12 cellular contexts compared by ENCODE assay signal in the genomic region with DNA sequence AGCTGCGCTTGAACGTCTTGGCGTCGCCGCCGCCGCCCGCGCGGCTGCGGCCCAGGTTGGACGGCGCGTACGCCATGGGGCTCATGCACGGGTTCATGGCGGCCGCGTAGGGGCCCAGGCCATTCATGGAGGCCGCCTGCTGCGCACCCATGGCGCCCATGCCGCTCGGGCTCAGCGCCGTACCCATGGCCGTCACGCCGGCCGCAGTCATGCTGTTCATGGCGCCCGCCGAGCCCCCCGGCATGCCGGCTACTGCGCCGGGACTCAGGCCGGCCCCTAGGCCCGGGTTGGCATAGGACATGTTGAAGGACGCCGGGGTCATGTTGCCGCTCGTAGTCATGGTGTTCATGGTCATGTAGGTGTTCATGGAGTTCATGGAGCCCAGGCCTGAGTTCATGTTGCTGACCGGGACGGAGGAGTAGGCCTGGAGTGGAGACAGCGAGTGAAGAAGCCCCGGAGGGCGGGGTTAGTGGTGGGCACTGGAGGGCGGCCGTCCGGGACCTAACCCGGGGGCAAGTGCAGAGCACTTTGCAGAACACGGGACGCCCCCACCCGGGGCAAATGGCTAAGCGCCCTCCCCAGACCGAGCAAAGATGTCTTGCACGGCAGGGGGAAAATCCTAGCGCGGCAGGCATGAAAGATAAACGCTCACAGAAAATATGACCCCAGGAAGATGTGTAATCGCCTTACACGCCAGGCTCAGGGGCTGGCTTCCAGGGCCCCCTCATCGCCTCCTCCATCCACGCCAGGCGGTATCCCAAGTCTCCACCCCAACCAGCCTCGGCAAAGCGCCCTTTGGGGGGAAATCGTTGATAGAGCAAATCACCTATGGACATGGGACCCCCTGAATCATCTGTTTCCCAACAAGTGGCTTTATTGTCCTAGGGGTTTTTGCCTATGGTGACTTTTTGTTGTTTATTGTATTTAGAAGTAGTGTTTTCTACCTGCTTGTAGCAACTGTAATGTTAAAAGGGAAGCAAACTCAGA. TPM values are rescaled to one million over a fixed set of nuclear protein-coding genes. Genes with fewer than 3 reads are reported as not detected.
A peak's percentile ranks its signal among the peaks of the same experiment; 100 is the strongest.
DNase-seq lines count a peak whose midpoint lies in the region; ATAC-seq and TF ChIP-seq lines count a peak whose summit lies in the region.
"Had no signal": no experiment of that assay in that cellular context is flagged by ENCODE, and none has a peak within 500 bp of the region (broad histone marks: within the 10 kb centered on the region; RNA-seq: fewer than 3 reads in every experiment).

No MANE protein-coding gene starts in this region.

- H3K4me1 Mint-ChIP-seq in HFFc6 (ENCODE audit: low read depth) = peaks cover 68% of the 10 kb centered on the region
- H3K4me1 Mint-ChIP-seq in activated naive CD8-positive, alpha-beta T cell treated with anti-CD3 and anti-CD28 coated beads, Interleukin-2, amount 50 U/mL, for 24 hours = peaks cover 21% of the 10 kb centered on the region

- TF ChIP-seq CTCF in HFFc6 (IDR thresholded peaks at IDR 0.05) (no peak), mucosa of descending colon (IDR thresholded peaks at IDR 0.05) (no peak)

- intact Hi-C loops in mucosa of descending colon (cut with DNase I, micrococcal nuclease) = loop anchor here in 1 of 2 donors (10.0 kb wide), 1 partner anchor 348 kb away; no protein-coding TSS in a partner anchor

- no peaks in the 10 kb centered on the region for H3K4me1 ChIP-seq in mucosa of descending colon (ENCODE audit: low read depth)

- no peak for ATAC-seq in activated naive CD8-positive, alpha-beta T cell treated with anti-CD3 and anti-CD28 coated beads, Interleukin-2, amount 50 U/mL, for 24 hours
- ATAC-seq in mucosa of descending colon (peak; percentile 4), GM19463 (IDR thresholded peaks at IDR 0.05; ENCODE audit: unreplicated experiment) (no peak)
- ATAC-seq: activated T-cell treated with anti-CD3 and anti-CD28 coated beads, Interleukin-2, amount 50 U/mL, for 72 hours; CD8-positive, alpha-beta T cell had no signal

- H3K27ac Mint-ChIP-seq in HFFc6 = no peak overlapping the region
- H3K27ac Mint-ChIP-seq in activated naive CD8-positive, alpha-beta T cell treated with anti-CD3 and anti-CD28 coated beads, Interleukin-2, amount 50 U/mL, for 24 hours = peak overlapping the region; percentile 72
- H3K27ac Mint-ChIP-seq: activated T-cell treated with anti-CD3 and anti-CD28 coated beads, Interleukin-2, amount 50 U/mL, for 72 hours; CD8-positive, alpha-beta T cell; T-helper 2 cell treated with Interferon-gamma antibody and Interleukin-4, amounts not matched to agents 5 μg/mL and 100 μg/mL, for 36 hours had no signal

- peak; percentile 84 for DNase-seq in COLO668 (lab: John Stamatoyannopoulos, UW; ENCODE audit: unreplicated experiment)
- DNase-seq in HFFc6 = no peak
- no peak for DNase-seq in activated naive CD8-positive, alpha-beta T cell treated with anti-CD3 and anti-CD28 coated beads, Interleukin-2, amount 50 U/mL, for 24 hours
- peak in 1 of 3 donors; percentile 40 for DNase-seq in mucosa of descending colon
- DNase-seq in stimulated activated CD4-positive, alpha-beta T cell treated with anti-CD3 and anti-CD28 coated beads, Interleukin-2, amount 100 ng/mL, for 48 hours = no peak
- DNase-seq in activated effector memory CD4-positive, alpha-beta T cell treated with anti-CD3 and anti-CD28 coated beads, Interleukin-2, amount 50 U/mL, for 16 hours = no peak
- DNase-seq in stimulated activated CD4-positive, alpha-beta T cell treated with anti-CD3 and anti-CD28 coated beads, Interleukin-12 subunit alpha, Interleukin-12 subunit beta, amount 100 ng/mL, for 4 hours = no peak
- DNase-seq: activated T-cell treated with anti-CD3 and anti-CD28 coated beads, Interleukin-2, amount 50 U/mL, for 72 hours; CD8-positive, alpha-beta T cell had no signal

- no peaks in the 10 kb centered on the region for H3K9me3 Mint-ChIP-seq in HFFc6
- peaks cover 29% of the 10 kb centered on the region for H3K9me3 Mint-ChIP-seq in activated naive CD8-positive, alpha-beta T cell treated with anti-CD3 and anti-CD28 coated beads, Interleukin-2, amount 50 U/mL, for 24 hours

- H3K4me3 Mint-ChIP-seq in HFFc6 = peak overlapping the region; percentile 87; the same call in 1 of the 2 replicates
- no peak overlapping the region for H3K4me3 Mint-ChIP-seq in activated naive CD8-positive, alpha-beta T cell treated with anti-CD3 and anti-CD28 coated beads, Interleukin-2, amount 50 U/mL, for 24 hours
- H3K4me3 Mint-ChIP-seq: activated T-cell treated with anti-CD3 and anti-CD28 coated beads, Interleukin-2, amount 50 U/mL, for 72 hours; CD8-positive, alpha-beta T cell; T-helper 2 cell treated with Interferon-gamma antibody and Interleukin-4, amounts not matched to agents 5 μg/mL and 100 μg/mL, for 36 hours had no signal

- peaks cover 31% of the 10 kb centered on the region; the same call in 1 of the 2 replicates for H3K36me3 Mint-ChIP-seq in HFFc6 (ENCODE audit: low read depth)
- H3K36me3 Mint-ChIP-seq in activated naive CD8-positive, alpha-beta T cell treated with anti-CD3 and anti-CD28 coated beads, Interleukin-2, amount 50 U/mL, for 24 hours (ENCODE audit: low read depth) = peaks cover 24% of the 10 kb centered on the region
- H3K36me3 Mint-ChIP-seq: CD8-positive, alpha-beta T cell had no signal

- H3K9me3 ChIP-seq in mucosa of descending colon = no peaks in the 10 kb centered on the region

- H3K27me3 Mint-ChIP-seq in HFFc6 (ENCODE audit: insufficient read depth) = peaks cover 53% of the 10 kb centered on the region
- H3K27me3 Mint-ChIP-seq in activated naive CD8-positive, alpha-beta T cell treated with anti-CD3 and anti-CD28 coated beads, Interleukin-2, amount 50 U/mL, for 24 hours = peaks cover 75% of the 10 kb centered on the region

- H3K4me3 ChIP-seq in mucosa of descending colon = peak overlapping the region; percentile 54

- peaks cover 4% of the 10 kb centered on the region for H3K36me3 ChIP-seq in mucosa of descending colon (ENCODE audit: low read depth)

RNA-seq across cellular contexts. Expression of a gene that starts 2.5 kb away (rescaled TPM):
- total RNA-seq in HFFc6 (2021; fragmentation: NEBNext Ultra II Directional; extraction: Animal tissue kit (Norgen Biotek cat#: 25700)) = 1 to 10 TPM in 4 of 6 experiments, under 1 TPM in 2; 0.36 to 7.3 (median 7.0) TPM
- total RNA-seq in mucosa of descending colon = 10 to 100 TPM; 21.1 to 73.3 (median 64.5) TPM
- total RNA-seq: CD8-positive, alpha-beta T cell had no signal

RNA-seq across cellular contexts. Expression of a gene that starts 2.8 kb away (rescaled TPM):
- 1 to 10 TPM in 1 of 6 experiments, under 1 TPM in 3, not detected in 2; 0.38 to 1.2 (median 0.62) TPM for total RNA-seq in HFFc6 (2021; fragmentation: NEBNext Ultra II Directional; extraction: Animal tissue kit (Norgen Biotek cat#: 25700))
- 1 to 10 TPM; 1.7 to 9.2 (median 4.8) TPM for total RNA-seq in mucosa of descending colon
- total RNA-seq: activated T-cell treated with anti-CD3 and anti-CD28 coated beads, Interleukin-2, amount 50 U/mL, for 72 hours; CD8-positive, alpha-beta T cell; HT1080 had no signal
